Comparison of ENCODE assay signal across 1 cellular context in genomic region chr11:79393362-79394043, GRCh38.
TF ChIP-seq lines count a peak whose summit lies in the region.

No MANE protein-coding gene starts in this region.

TF ChIP-seq in GM23338, 12 proteins besides CTCF, POLR2A, EP300 and RAD21 (continued from another document):
- TF ChIP-seq EZH2 (IDR thresholded peaks at IDR 0.05; ENCODE audit: low read depth, unreplicated experiment) = no peak
- TF ChIP-seq ZNF114 (CRISPR knock-in tag; IDR thresholded peaks at IDR 0.05) = no peak
- TF ChIP-seq CREB1 (CRISPR knock-in tag; IDR thresholded peaks at IDR 0.05; ENCODE audit: low read depth) = no peak
- TF ChIP-seq JUNB (IDR thresholded peaks at IDR 0.05; ENCODE audit: unreplicated experiment) = no peak
- TF ChIP-seq NANOG (IDR thresholded peaks at IDR 0.05; ENCODE audit: borderline replicate concordance) = no peak
- TF ChIP-seq, protein P1, sequence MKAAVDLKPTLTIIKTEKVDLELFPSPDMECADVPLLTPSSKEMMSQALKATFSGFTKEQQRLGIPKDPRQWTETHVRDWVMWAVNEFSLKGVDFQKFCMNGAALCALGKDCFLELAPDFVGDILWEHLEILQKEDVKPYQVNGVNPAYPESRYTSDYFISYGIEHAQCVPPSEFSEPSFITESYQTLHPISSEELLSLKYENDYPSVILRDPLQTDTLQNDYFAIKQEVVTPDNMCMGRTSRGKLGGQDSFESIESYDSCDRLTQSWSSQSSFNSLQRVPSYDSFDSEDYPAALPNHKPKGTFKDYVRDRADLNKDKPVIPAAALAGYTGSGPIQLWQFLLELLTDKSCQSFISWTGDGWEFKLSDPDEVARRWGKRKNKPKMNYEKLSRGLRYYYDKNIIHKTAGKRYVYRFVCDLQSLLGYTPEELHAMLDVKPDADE (IDR thresholded peaks at IDR 0.05) = no peak
